Comparison of ENCODE assay signal across 1 cellular context in the genomic region with DNA sequence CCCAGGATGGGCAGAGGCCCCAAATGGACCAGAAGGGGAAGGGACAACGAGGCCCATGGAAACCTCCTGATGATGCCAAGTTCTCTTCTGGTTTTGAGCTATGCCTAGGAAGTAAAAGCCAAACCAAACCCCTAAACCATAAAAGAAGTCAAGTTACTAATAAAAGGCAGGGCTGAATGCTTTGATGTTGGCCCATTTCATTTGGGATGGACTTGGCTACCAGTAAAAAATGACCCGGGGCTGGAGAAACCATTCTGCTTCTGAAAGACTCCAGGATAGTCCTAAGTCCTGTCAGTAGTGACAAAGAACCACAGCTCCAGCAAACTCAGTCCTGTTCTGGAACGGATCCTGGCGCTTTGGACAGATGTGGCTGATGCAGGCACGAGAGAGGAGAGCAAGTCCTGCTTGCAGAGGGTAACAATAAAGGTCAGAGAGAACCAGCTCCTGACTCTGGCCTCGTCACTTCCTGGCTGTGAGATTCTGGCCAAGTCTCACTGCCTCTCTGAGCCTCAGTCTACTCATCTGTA.
TF ChIP-seq lines count a peak whose summit lies in the region.

No MANE protein-coding gene starts in this region.

TF ChIP-seq in HepG2, 621 proteins besides CTCF, POLR2A, EP300 and RAD21:
- TF ChIP-seq NFKBIZ (CRISPR knock-in tag; IDR thresholded peaks at IDR 0.05) = no peak
- 0 out of 2 replicates have a peak, but pooled peaks have one; percentile 18 for TF ChIP-seq ZNF629 (CRISPR knock-in tag; conservative IDR thresholded peaks at IDR 0.05)
